1 cellular context compared by ENCODE assay signal in genomic region chr17:2178798-2179505, GRCh38.
TF ChIP-seq lines count a peak whose summit lies in the region.

No MANE protein-coding gene starts in this region.

TF ChIP-seq in liver, 16 proteins besides CTCF, POLR2A, EP300 and RAD21 (continued from another document):
- TF ChIP-seq MAX (IDR thresholded peaks at IDR 0.05): no peak
- peak; percentile 74 to 80 for TF ChIP-seq RXRA (IDR thresholded peaks at IDR 0.05)
- TF ChIP-seq JUND (IDR thresholded peaks at IDR 0.05): no peak
- peak; percentile 52 for TF ChIP-seq SP1 (IDR thresholded peaks at IDR 0.05)
- peak; percentile 90 for TF ChIP-seq NR2F2 (IDR thresholded peaks at IDR 0.05)
- no peak for TF ChIP-seq ZBTB33 (IDR thresholded peaks at IDR 0.05)
